In the genomic region with DNA sequence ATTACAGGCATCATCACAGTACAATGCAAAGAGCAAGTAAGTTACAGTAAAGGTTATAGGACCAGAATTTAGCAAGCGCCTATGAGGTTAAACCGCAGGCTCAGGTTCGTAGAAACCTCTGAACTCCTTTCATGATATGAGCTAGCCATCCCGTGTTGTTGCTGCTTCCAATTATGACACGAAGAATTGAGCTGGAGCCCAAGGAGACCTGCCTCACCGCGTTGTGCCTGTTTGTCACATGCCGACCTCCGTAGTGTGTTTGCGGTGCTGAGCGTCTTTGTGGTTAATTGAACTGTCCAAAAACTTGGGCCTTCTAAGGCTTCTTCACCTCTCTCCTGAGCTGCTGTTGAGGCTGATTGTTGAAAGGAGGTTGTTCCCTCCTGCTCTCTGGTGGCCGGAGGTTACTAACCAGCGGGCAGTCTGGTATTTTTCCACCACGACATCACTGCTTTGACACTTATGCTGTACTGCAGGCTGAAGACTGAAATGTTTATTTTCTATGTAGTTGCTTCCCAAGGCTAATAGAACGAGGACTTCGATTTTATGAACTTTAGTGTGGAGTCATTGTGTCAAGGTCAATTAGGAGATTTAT, we compare ENCODE assay signal across 8 cellular contexts.
DNase-seq lines count a peak whose midpoint lies in the region; ATAC-seq and TF ChIP-seq lines count a peak whose summit lies in the region.

No MANE protein-coding gene starts in this region.

- H3K27ac ChIP-seq in aorta (ENCODE audit: low read depth in 1 of 2, low read length in 2 of 2) = no peak overlapping the region

- intact Hi-C loops in Right ventricle myocardium inferior (cut with DNase I) = loop anchor here (2.0 kb wide), 3 partner anchors 68 to 120 kb away; a partner anchor contains a TSS
- intact Hi-C loops in cardiac septum (cut with DNase I) = loop anchor here (2.0 kb wide), 1 partner anchor 112 kb away; no protein-coding TSS in a partner anchor
- intact Hi-C loops in aorta (cut with DNase I) = loop anchor here in 1 of 2 donors (5.0 kb wide), 1 partner anchor 111 kb away; no protein-coding TSS in a partner anchor

- WGBS in aorta, 2 donors = 48 to 49% methylated on average over 16 of the region's 16 CpGs

- in situ Hi-C loops in astrocyte of the spinal cord (cut with HindIII; ENCODE audit: low sequenced_read_pairs) = no loop called here

- H3K27me3 ChIP-seq in aorta (ENCODE audit: control insufficient read depth in 1 of 2, insufficient read depth in 2 of 2, low read length in 1 of 2) = no peaks in the 10 kb centered on the region

- ATAC-seq in Right ventricle myocardium inferior (peak; percentile 71), aorta (ENCODE audit: low FRiP score) (peak; percentile 77), GM18511 (IDR thresholded peaks at IDR 0.05; ENCODE audit: unreplicated experiment) (no peak), GM21786 (IDR thresholded peaks at IDR 0.05; ENCODE audit: unreplicated experiment) (no peak)

- no peaks in the 10 kb centered on the region for H3K4me1 ChIP-seq in aorta (ENCODE audit: control insufficient read depth in 1 of 2, insufficient read depth in 2 of 2, low read length in 2 of 2)

- H3K4me3 ChIP-seq in astrocyte of the spinal cord (ENCODE audit: low read depth, low read length) (no peak overlapping the region), aorta (ENCODE audit: low read length in 2 of 2) (no peak overlapping the region)

- DNase-seq in Right ventricle myocardium inferior (ENCODE audit: missing footprints) = no peak
- DNase-seq in cardiac septum (ENCODE audit: low spot score) = no peak
- DNase-seq in astrocyte of the spinal cord (ENCODE audit: low read depth, low spot score) = peak; percentile 63
- DNase-seq in left kidney (ENCODE audit: low read depth, low spot score) = peak; percentile 67
- peak in 1 of 2 donors; percentile 37 for DNase-seq in aorta
- DNase-seq in GOT3 (lab: John Stamatoyannopoulos, UW) = no peak

- H3K36me3 ChIP-seq in aorta (ENCODE audit: control insufficient read depth in 1 of 2, insufficient read depth in 2 of 2, low read length in 1 of 2) = peaks cover 0 to 15% of the 10 kb centered on the region in 2 donors

- TF ChIP-seq CTCF in astrocyte of the spinal cord (IDR thresholded peaks at IDR 0.05; ENCODE audit: low read depth, low read length) = peak; percentile 26

- H3K9me3 ChIP-seq in aorta (ENCODE audit: control insufficient read depth, low read length) = no peaks in the 10 kb centered on the region

Comparison
In these comparisons a context has a peak if more than half of its experiments do, and no peak if none do; other contexts are left out.
1. ATAC-seq: peak in Right ventricle myocardium inferior (single experiment) and aorta (single experiment); none in GM18511 (single experiment) and GM21786 (single experiment).
2. DNase-seq: peak in astrocyte of the spinal cord (single experiment) and left kidney (single experiment); none in Right ventricle myocardium inferior (single experiment), cardiac septum (single experiment) and GOT3 (single experiment).